ENCODE assay signal across 26 cellular contexts in genomic region chr3:29893024-29893554, GRCh38.
"Had no signal": no experiment of that assay in that cellular context is flagged by ENCODE, and none has a peak within 500 bp of the region (broad histone marks: within the 10 kb centered on the region; RNA-seq: fewer than 3 reads in every experiment).

No MANE protein-coding gene starts in this region.

- H3K4me3 ChIP-seq: cardiac muscle cell had no signal

- H3K27ac Mint-ChIP-seq: activated CD8-positive, alpha-beta T cell treated with anti-CD3 and anti-CD28 coated beads, Interleukin-2, amount 10 ng/mL, durations not matched to agents 7 days and 5 days; activated naive CD4-positive, alpha-beta T cell treated with anti-CD3 and anti-CD28 coated beads, Interleukin-2, amount 50 U/mL, for 24 hours; activated naive CD8-positive, alpha-beta T cell treated with anti-CD3 and anti-CD28 coated beads, Interleukin-2, amount 50 U/mL, for 24 hours; activated T-cell treated with anti-CD3 and anti-CD28 coated beads, Interleukin-2, amount 50 U/mL, for 24 hours; activated T-helper 1 cell treated with anti-CD3 and anti-CD28 coated beads, Interleukin-12 subunit alpha, Interleukin-12 subunit beta, Interleukin-2, Interleukin-4 antibody, amounts not matched to agents 30 ng/mL and 10 ng/mL and 1 ng/mL, durations not matched to agents 14 hours and 24 hours and 36 hours; IgD-negative memory B cell; T-helper 1 cell treated with Interleukin-12 subunit alpha and Interleukin-12 subunit beta and Interleukin-4 antibody, amounts not matched to agents 30 μg/mL and 1 μg/mL, for 36 hours; WTC11 had no signal

- H3K27me3 Mint-ChIP-seq: IgD-negative memory B cell had no signal

- ATAC-seq: activated CD8-positive, alpha-beta T cell treated with anti-CD3 and anti-CD28 coated beads, Interleukin-2, amount 10 ng/mL, durations not matched to agents 7 days and 5 days; activated naive CD8-positive, alpha-beta T cell treated with anti-CD3 and anti-CD28 coated beads, Interleukin-2, amount 50 U/mL, for 24 hours; PC-3; WTC11 had no signal

- H3K9me3 Mint-ChIP-seq: activated naive CD4-positive, alpha-beta T cell treated with anti-CD3 and anti-CD28 coated beads, Interleukin-2, amount 50 U/mL, for 24 hours; activated naive CD8-positive, alpha-beta T cell treated with anti-CD3 and anti-CD28 coated beads, Interleukin-2, amount 50 U/mL, for 24 hours; activated T-cell treated with anti-CD3 and anti-CD28 coated beads, Interleukin-2, amount 50 U/mL, for 24 hours; activated T-helper 1 cell treated with anti-CD3 and anti-CD28 coated beads, Interleukin-12 subunit alpha, Interleukin-12 subunit beta, Interleukin-2, Interleukin-4 antibody, amounts not matched to agents 30 ng/mL and 10 ng/mL and 1 ng/mL, durations not matched to agents 14 hours and 24 hours and 36 hours; T-helper 1 cell treated with Interleukin-12 subunit alpha and Interleukin-12 subunit beta and Interleukin-4 antibody, amounts not matched to agents 30 μg/mL and 1 μg/mL, for 36 hours; WTC11 had no signal

- FAIRE-seq: RCC 7860 had no signal

- H3K36me3 Mint-ChIP-seq: activated naive CD4-positive, alpha-beta T cell treated with anti-CD3 and anti-CD28 coated beads, Interleukin-2, amount 50 U/mL, for 24 hours; IgD-negative memory B cell; WTC11 had no signal

- H3K27me3 ChIP-seq: brain microvascular endothelial cell, cardiac muscle cell had no signal

- H3K36me3 ChIP-seq: brain microvascular endothelial cell, cardiac muscle cell had no signal

- H3K4me1 Mint-ChIP-seq: activated naive CD4-positive, alpha-beta T cell treated with anti-CD3 and anti-CD28 coated beads, Interleukin-2, amount 50 U/mL, for 24 hours; activated naive CD8-positive, alpha-beta T cell treated with anti-CD3 and anti-CD28 coated beads, Interleukin-2, amount 50 U/mL, for 24 hours; IgD-negative memory B cell; WTC11 had no signal

- DNase-seq: activated CD4-positive, alpha-beta T cell treated with anti-CD3 and anti-CD28 coated beads for 48 hours; activated CD4-positive, alpha-beta T cell treated with anti-CD3 and anti-CD28 coated beads, Interleukin-2, amount 50 U/mL, for 4 hours; activated CD4-positive, CD25-positive, alpha-beta regulatory T cell treated with anti-CD3 and anti-CD28 coated beads, Interleukin-2, amount 50 U/mL, for 72 hours; activated CD8-positive, alpha-beta memory T cell treated with anti-CD3 and anti-CD28 coated beads, Interleukin-2, amount 50 U/mL, for 48 hours; activated CD8-positive, alpha-beta T cell treated with anti-CD3 and anti-CD28 coated beads, Interleukin-2, amount 10 ng/mL, durations not matched to agents 7 days and 5 days; activated effector memory CD4-positive, alpha-beta T cell treated with Interleukin-2 at 50 U/mL for 16 hours; activated naive CD4-positive, alpha-beta T cell; activated naive CD8-positive, alpha-beta T cell treated with anti-CD3 and anti-CD28 coated beads, Interleukin-2, amount 50 U/mL, for 24 hours; activated T-cell treated with anti-CD3 and anti-CD28 coated beads, Interleukin-2, amount 50 U/mL, for 24 hours; amygdala; brain microvascular endothelial cell; KG1; NCI-H1092 treated with DMSO at 0.1 percent for 48 hours; NCI-H1417 treated with DMSO at 0.1 percent for 48 hours; NCI-H1694; NCI-H2081; NCI-H510A treated with DMSO at 0.1 percent for 48 hours; PC-3; SHP77 had no signal

- H3K27ac ChIP-seq: brain microvascular endothelial cell, cardiac muscle cell had no signal

- H3K4me3 Mint-ChIP-seq: activated CD8-positive, alpha-beta T cell treated with anti-CD3 and anti-CD28 coated beads, Interleukin-2, amount 10 ng/mL, durations not matched to agents 7 days and 5 days; activated naive CD4-positive, alpha-beta T cell treated with anti-CD3 and anti-CD28 coated beads, Interleukin-2, amount 50 U/mL, for 24 hours; activated naive CD8-positive, alpha-beta T cell treated with anti-CD3 and anti-CD28 coated beads, Interleukin-2, amount 50 U/mL, for 24 hours; activated T-cell treated with anti-CD3 and anti-CD28 coated beads, Interleukin-2, amount 50 U/mL, for 24 hours; activated T-helper 1 cell treated with anti-CD3 and anti-CD28 coated beads, Interleukin-12 subunit alpha, Interleukin-12 subunit beta, Interleukin-2, Interleukin-4 antibody, amounts not matched to agents 30 ng/mL and 10 ng/mL and 1 ng/mL, durations not matched to agents 14 hours and 24 hours and 36 hours; IgD-negative memory B cell; T-helper 1 cell treated with Interleukin-12 subunit alpha and Interleukin-12 subunit beta and Interleukin-4 antibody, amounts not matched to agents 30 μg/mL and 1 μg/mL, for 36 hours; WTC11 had no signal
